ENCODE assay signal across 19 cellular contexts in the genomic region with DNA sequence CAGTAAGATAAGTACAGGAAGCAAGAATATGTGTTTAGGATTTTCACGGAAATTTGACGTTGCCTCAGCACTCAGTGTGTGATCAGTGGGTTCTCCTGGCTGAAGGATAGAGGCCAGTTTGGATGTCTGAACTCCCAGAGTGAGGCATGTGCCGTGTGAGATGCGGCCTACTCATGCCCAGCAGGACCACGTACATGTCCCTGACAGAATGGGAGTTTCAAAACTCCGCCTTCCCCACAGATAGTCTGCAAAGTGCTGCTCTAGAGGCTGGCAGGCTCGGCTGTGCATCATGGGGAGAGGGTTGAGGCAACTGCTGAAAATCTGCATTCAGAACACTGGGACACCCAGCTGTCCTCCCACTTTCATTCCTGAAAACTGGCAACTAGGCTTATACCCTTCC. TPM values are rescaled to one million over a fixed set of nuclear protein-coding genes. Genes with fewer than 3 reads are reported as not detected.
DNase-seq lines count a peak whose midpoint lies in the region; ATAC-seq, FAIRE-seq and TF ChIP-seq lines count a peak whose summit lies in the region.
"Had no signal": no experiment of that assay in that cellular context is flagged by ENCODE, and none has a peak within 500 bp of the region (broad histone marks: within the 10 kb centered on the region; RNA-seq: fewer than 3 reads in every experiment).

No MANE protein-coding gene starts in this region.

- H3K27ac ChIP-seq in cardiac muscle cell (peak overlapping the region; percentile 74), right atrium auricular region (no peak overlapping the region), HepG2 (ENCODE audit: extremely low read length, insufficient read depth, low read length) (no peak overlapping the region)

- H3K4me2 ChIP-seq in HepG2 (ENCODE audit: low read depth, low read length), result no peak overlapping the region
- H3K4me2 ChIP-seq: A549 had no signal

- DNase-seq in cardiac muscle cell (ENCODE audit: low read depth in 1 of 2, low spot score in 1 of 2) (peak in 1 of 2 donors; percentile 21), right atrium auricular region (ENCODE audit: low spot score) (no peak), chondrocyte (ENCODE audit: low spot score) (peak; percentile 44), HepG2 (ENCODE audit: low spot score) (no peak), nucleus accumbens (lab: John Stamatoyannopoulos, UW) (no peak), retina (no peak)
- DNase-seq: DMS79 treated with DMSO at 0.1 percent for 48 hours, IMR-90, Kasumi-1, NCI-H1105, NCI-H1694 treated with DMSO at 0.1 percent for 48 hours, NCI-H2107, NCI-H2227 treated with DMSO at 0.1 percent for 48 hours, NCI-H524, SHP77 had no signal

- no peaks in the 10 kb centered on the region for H3K36me3 ChIP-seq in cardiac muscle cell
- H3K36me3 ChIP-seq in right atrium auricular region, result no peaks in the 10 kb centered on the region
- H3K36me3 ChIP-seq in HepG2 (replicated peaks in 1 of 2; ENCODE audit: control insufficient read depth in 1 of 2, insufficient read depth in 2 of 2, low read length in 2 of 2), result no peaks in the 10 kb centered on the region
- H3K36me3 ChIP-seq: BLaER1 treated with 17β-estradiol and CSF1 and Interleukin-3, amounts not matched to agents 10 nM and 100 nM had no signal

- no peak overlapping the region for H3K4me3 Mint-ChIP-seq in chondrocyte (ENCODE audit: unreplicated experiment)

- H3K79me2 ChIP-seq in HepG2 (ENCODE audit: insufficient read depth, low read length), result no peaks in the 10 kb centered on the region

- H3K4me3 ChIP-seq in cardiac muscle cell (no peak overlapping the region), right atrium auricular region (no peak overlapping the region), HepG2 (replicated peaks in 1 of 3; ENCODE audit: insufficient read depth in 1 of 3, low read depth in 2 of 3, low read length in 3 of 3) (no peak overlapping the region)
- H3K4me3 ChIP-seq: A549; BLaER1 treated with 17β-estradiol and CSF1 and Interleukin-3, amounts not matched to agents 10 nM and 100 nM had no signal

- H3K27ac Mint-ChIP-seq in chondrocyte (ENCODE audit: unreplicated experiment), result no peak overlapping the region

- no peak for TF ChIP-seq POLR2A in HepG2 (IDR thresholded peaks at IDR 0.05; ENCODE audit: insufficient read depth in 1 of 2, low read depth in 2 of 2, low read length in 2 of 2)

- peaks cover 6% of the 10 kb centered on the region for H3K4me1 ChIP-seq in cardiac muscle cell (ENCODE audit: low read depth)
- peaks cover 0 to 34% of the 10 kb centered on the region in 2 donors for H3K4me1 ChIP-seq in right atrium auricular region
- H3K4me1 ChIP-seq in HepG2 (ENCODE audit: insufficient read depth, low read length), result peaks cover 53% of the 10 kb centered on the region

- FAIRE-seq in HepG2 (lab: Jason Lieb, UNC), result no peak
- FAIRE-seq: A549, H54 had no signal

- TF ChIP-seq EP300 in HepG2 (IDR thresholded peaks at IDR 0.05; ENCODE audit: low read depth in 2 of 2, low read length in 2 of 2) (no peak), HepG2 (CRISPR knock-in tag; IDR thresholded peaks at IDR 0.05; ENCODE audit: borderline replicate concordance) (no peak)

- POLR2A ChIA-PET in HepG2 (lab: Yijun Ruan, JAX), result no interaction called here

- BruUV-seq in HepG2 (replicated peaks; lab: Mats Ljungman, UMichigan), result no TSS peak

- no peaks in the 10 kb centered on the region for H3K36me3 Mint-ChIP-seq in chondrocyte (ENCODE audit: low read depth)

- H3K4me1 Mint-ChIP-seq in chondrocyte (ENCODE audit: low read depth), result peaks cover 34% of the 10 kb centered on the region

- 81% methylated on average over 4 of the region's 7 CpGs for WGBS in HepG2 (ENCODE audit: low lambda C conversion rate)

- intact Hi-C loops in HepG2 (cut with micrococcal nuclease; ENCODE audit: unreplicated experiment), result no loop called here

- ATAC-seq in HepG2, result no peak
- no peak for ATAC-seq in GM21447 (IDR thresholded peaks at IDR 0.05; ENCODE audit: unreplicated experiment)
- ATAC-seq: A549 had no signal

- TF ChIP-seq RAD21 in HepG2 (CRISPR knock-in tag; IDR thresholded peaks at IDR 0.05), result no peak

- no peak overlapping the region for H3K9ac ChIP-seq in HepG2 (ENCODE audit: insufficient read depth, low read depth, low read length)
- H3K9ac ChIP-seq: BLaER1 treated with 17β-estradiol and CSF1 and Interleukin-3, amounts not matched to agents 10 nM and 100 nM had no signal

- in situ Hi-C loops in HepG2 (cut with HindIII; ENCODE audit: extremely low pct_ligation_motif_present, low pct_unique_long_range_greater_than_20kb), result no loop called here

- H2AFZ ChIP-seq in HepG2 (ENCODE audit: low read length), result peak overlapping the region; percentile 22

- no peaks in the 10 kb centered on the region for H3K27me3 Mint-ChIP-seq in chondrocyte (ENCODE audit: low read depth)

- TF ChIP-seq CTCF in cardiac muscle cell (IDR thresholded peaks at IDR 0.05; ENCODE audit: low read depth, low read length) (no peak), right atrium auricular region (IDR thresholded peaks at IDR 0.05) (no peak), chondrocyte (IDR thresholded peaks at IDR 0.05) (no peak), HepG2 (CRISPR knock-in tag; IDR thresholded peaks at IDR 0.05) (no peak)

- no peaks in the 10 kb centered on the region for H4K20me1 ChIP-seq in HepG2 (ENCODE audit: insufficient read depth, low read length)
- H4K20me1 ChIP-seq: BLaER1 treated with 17β-estradiol and CSF1 and Interleukin-3, amounts not matched to agents 10 nM and 100 nM had no signal

- H3K9me3 ChIP-seq in cardiac muscle cell (ENCODE audit: low read depth), result no peaks in the 10 kb centered on the region
- H3K9me3 ChIP-seq in right atrium auricular region, result no peaks in the 10 kb centered on the region
- no peaks in the 10 kb centered on the region for H3K9me3 ChIP-seq in HepG2 (ENCODE audit: low read length)
- H3K9me3 ChIP-seq: A549 had no signal

- no peaks in the 10 kb centered on the region for H3K9me3 Mint-ChIP-seq in chondrocyte (ENCODE audit: low read depth)

- CTCF ChIA-PET in HepG2 (lab: Yijun Ruan, JAX; ENCODE audit: low intra/inter-chr PET ratio, low total read pairs), result no interaction called here

- H3K27me3 ChIP-seq in cardiac muscle cell (no peaks in the 10 kb centered on the region), right atrium auricular region (no peaks in the 10 kb centered on the region), HepG2 (ENCODE audit: control insufficient read depth in 1 of 2, insufficient read depth in 2 of 2, low read length in 2 of 2) (no peaks in the 10 kb centered on the region)
- H3K27me3 ChIP-seq: BLaER1 treated with 17β-estradiol and CSF1 and Interleukin-3, amounts not matched to agents 10 nM and 100 nM had no signal

TF ChIP-seq in HepG2, 621 proteins besides CTCF, POLR2A, EP300 and RAD21:
- no peak for TF ChIP-seq FOXA3 (CRISPR knock-in tag; IDR thresholded peaks at IDR 0.05)
- TF ChIP-seq ZBTB38 (CRISPR knock-in tag; IDR thresholded peaks at IDR 0.05), result 0 out of 2 replicates have a peak, but pooled peaks have one; percentile 28

RNA-seq across cellular contexts. Expression of gene NINJ2, which starts 58.3 kb away (rescaled TPM):
- 1.4 TPM in 1 of 2 replicates, not detected in the other for total RNA-seq in cardiac muscle cell
- 2.3 and 3.5 TPM in 2 replicates for polyA plus RNA-seq in cardiac muscle cell
- 1 to 10 TPM; 5.4 to 8.8 TPM for total RNA-seq in right atrium auricular region
- total RNA-seq in chondrocyte, result 1.3 to 14.6 TPM (median 2.1 TPM) in 3 replicates
- total RNA-seq in HepG2 (2016; rRNA removed; fragmentation: Illumina TruSeq; extraction: Trizol), result 0.62 and 0.94 TPM in 2 replicates
- total RNA-seq in HepG2 (2016; cell fraction: cytosol; rRNA removed; fragmentation: Illumina TruSeq; extraction: Trizol; ENCODE audit: low read depth), result 0.51 TPM in 1 of 2 replicates, not detected in the other
- total RNA-seq in HepG2 (2016; cell fraction: insoluble cytoplasmic fraction; rRNA removed; fragmentation: Illumina TruSeq; extraction: Trizol), result 0.34 and 0.56 TPM in 2 replicates
- total RNA-seq in HepG2 (2016; cell fraction: membrane; rRNA removed; fragmentation: Illumina TruSeq; extraction: Trizol), result 0.31 and 0.34 TPM in 2 replicates
- total RNA-seq in HepG2 (2016; cell fraction: nucleus; rRNA removed; fragmentation: Illumina TruSeq; extraction: Trizol), result 1.0 TPM in 1 of 2 replicates, not detected in the other
- polyA plus RNA-seq in HepG2 (2011; rRNA removed), result 3.8 and 5.4 TPM in 2 replicates
- 5.5 and 5.9 TPM in 2 replicates for polyA plus RNA-seq in HepG2 (2011; cell fraction: cytosol; rRNA removed)
- 3.4 and 3.9 TPM in 2 replicates for polyA plus RNA-seq in HepG2 (2011; cell fraction: nucleus; rRNA removed)
- 4.9 and 6.3 TPM in 2 replicates for polyA plus RNA-seq in HepG2 (2012)
- 0.87 and 0.95 TPM in 2 replicates for polyA plus RNA-seq in HepG2 (2016; cell fraction: cytosol; fragmentation: Illumina TruSeq; extraction: Trizol; ENCODE audit: low read depth)
- 0.94 and 1.3 TPM in 2 replicates for polyA plus RNA-seq in HepG2 (2016; cell fraction: insoluble cytoplasmic fraction; fragmentation: Illumina TruSeq; extraction: Trizol; ENCODE audit: low read depth)
- polyA plus RNA-seq in HepG2 (2016; cell fraction: membrane; fragmentation: Illumina TruSeq; extraction: Trizol; ENCODE audit: low read depth), result 0.98 and 1.2 TPM in 2 replicates
- 0.83 TPM in 2 replicates for polyA plus RNA-seq in HepG2 (2016; cell fraction: nucleus; fragmentation: Illumina TruSeq; extraction: Trizol; ENCODE audit: insufficient read depth, low read depth)
- polyA minus RNA-seq in HepG2 (2011; rRNA and poly(A)+ RNA removed; ENCODE audit: low replicate concordance), result 7.4 and 19.5 TPM in 2 replicates
- polyA minus RNA-seq in HepG2 (2011; cell fraction: cytosol; rRNA and poly(A)+ RNA removed), result 1.1 and 2.0 TPM in 2 replicates
- polyA minus RNA-seq in HepG2 (2011; cell fraction: nucleus; rRNA and poly(A)+ RNA removed), result 0.64 and 1.6 TPM in 2 replicates
- total RNA-seq: IMR-90 had no signal
- polyA plus RNA-seq: IMR-90 had no signal
